Comparison of ENCODE assay signal across 8 cellular contexts in the genomic region with DNA sequence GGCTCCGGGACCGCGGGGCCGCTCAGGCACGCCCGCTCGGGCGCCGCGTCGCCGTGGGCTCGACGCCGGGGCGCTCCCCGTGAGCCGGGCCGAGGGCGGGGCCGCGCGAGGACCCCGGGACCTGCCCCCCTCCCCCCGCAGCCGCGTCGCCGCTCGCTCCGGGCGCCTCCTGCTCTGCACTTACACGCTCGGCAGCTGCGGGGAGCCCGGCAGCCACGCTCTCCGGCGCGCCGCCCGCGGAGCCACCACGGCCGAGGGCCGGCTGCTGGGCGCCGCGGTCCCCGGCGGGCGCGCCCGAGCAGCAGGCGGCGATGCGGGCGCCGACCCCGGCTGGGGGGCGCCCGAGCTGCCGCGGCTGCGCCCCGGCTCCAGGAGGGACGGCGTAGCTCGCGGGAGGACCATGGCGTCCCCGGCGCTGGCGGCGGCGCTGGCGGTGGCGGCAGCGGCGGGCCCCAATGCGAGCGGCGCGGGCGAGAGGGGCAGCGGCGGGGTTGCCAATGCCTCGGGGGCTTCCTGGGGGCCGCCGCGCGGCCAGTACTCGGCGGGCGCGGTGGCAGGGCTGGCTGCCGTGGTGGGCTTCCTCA. TPM values are rescaled to one million over a fixed set of nuclear protein-coding genes. Genes with fewer than 3 reads are reported as not detected.
DNase-seq lines count a peak whose midpoint lies in the region; ATAC-seq and TF ChIP-seq lines count a peak whose summit lies in the region.

A gene (plus strand): TSS at position 179 of the 584 bp plus-strand sequence. CDS start 222 bp downstream, at position 401.

- ATAC-seq in T-cell (replicated peaks in 1 of 4) = no peak
- peak in 5 of 8 donors; percentile 19 to 48 (median 32) for ATAC-seq in heart right ventricle
- ATAC-seq in GM19351 (IDR thresholded peaks at IDR 0.05; ENCODE audit: unreplicated experiment) = no peak

- H3K4me1 ChIP-seq in heart right ventricle (peaks cover 0 to 11% (median 5%) of the 10 kb centered on the region in 9 donors), Peyer's patch (peaks cover 0 to 6% (median 0%) of the 10 kb centered on the region in 4 donors)

- no peak for TF ChIP-seq POLR2A in Peyer's patch (IDR thresholded peaks at IDR 0.05)

- peak within 1 kb of the TSS; percentile 13 to 46 (median 28) for H3K4me3 Mint-ChIP-seq in T-cell

- H3K27ac Mint-ChIP-seq in T-cell = no peak within 1 kb of the TSS

- peak within 1 kb of the TSS; percentile 10 to 53 (median 44) for H3K4me3 ChIP-seq in heart right ventricle
- peak within 1 kb of the TSS; percentile 34 for H3K4me3 ChIP-seq in retinal pigment epithelial cell (ENCODE audit: low read length)
- H3K4me3 ChIP-seq in Peyer's patch = peak within 1 kb of the TSS in 2 of 4 donors; percentile 38 to 43

- no peaks in the 10 kb centered on the region for H3K9me3 ChIP-seq in heart right ventricle
- H3K9me3 ChIP-seq in Peyer's patch = no peaks in the 10 kb centered on the region

- POLR2A ChIA-PET in T-cell (lab: Charles Lee) = no interaction called here

- DNase-seq in EL = peak; percentile 13
- no peak for DNase-seq in T-cell
- peak; percentile 13 to 25 for DNase-seq in heart right ventricle
- no peak for DNase-seq in retinal pigment epithelial cell (ENCODE audit: low read depth)
- DNase-seq in G401 (ENCODE audit: low spot score) = no peak
- DNase-seq in Peyer's patch = no peak
- no peak for DNase-seq in GM13976 (ENCODE audit: low spot score)

- in situ Hi-C loops in G401 (cut with HindIII; ENCODE audit: low sequenced_read_pairs) = no loop called here
- in situ Hi-C loops in GM13976 (cut with MboI; ENCODE audit: low sequenced_read_pairs, unreplicated experiment) = no loop called here

- H3K27me3 ChIP-seq in heart right ventricle (peaks cover 0 to 69% (median 57%) of the 10 kb centered on the region in 7 donors), Peyer's patch (no peaks in the 10 kb centered on the region)

- TF ChIP-seq CTCF in heart right ventricle (IDR thresholded peaks at IDR 0.05) (peak in 1 of 9 donors; percentile 10), retinal pigment epithelial cell (conservative IDR thresholded peaks at IDR 0.05; ENCODE audit: low read depth, low read length) (no peak), Peyer's patch (IDR thresholded peaks at IDR 0.05) (no peak), GM13976 (IDR thresholded peaks at IDR 0.05; ENCODE audit: borderline replicate concordance, control extremely low read depth, extremely low read depth, insufficient read depth, missing control alignments) (no peak)

- WGBS in heart right ventricle, 2 donors = 1% methylated on average over 81 to 90 of the region's 97 CpGs

- no peaks in the 10 kb centered on the region for H3K9me3 Mint-ChIP-seq in T-cell

- CTCF ChIA-PET in T-cell (lab: Charles Lee) = no interaction called here

- H3K27ac ChIP-seq in heart right ventricle = peak within 1 kb of the TSS in 6 of 10 donors; percentile 28 to 68 (median 48)
- H3K27ac ChIP-seq in Peyer's patch = no peak within 1 kb of the TSS

- peaks cover 12 to 43% of the 10 kb centered on the region in 2 donors for H3K27me3 Mint-ChIP-seq in T-cell

- intact Hi-C loops in heart right ventricle (cut with DNase I) = loop anchor here in 3 of 10 donors (5.0 to 10.0 kb wide), 3 partner anchors 109 to 481 kb away; no protein-coding TSS in a partner anchor

- H3K36me3 Mint-ChIP-seq in T-cell = no peaks in the 10 kb centered on the region

- H3K36me3 ChIP-seq in heart right ventricle (no peaks in the 10 kb centered on the region), Peyer's patch (no peaks in the 10 kb centered on the region)

- peaks cover 0 to 8% (median 7%) of the 10 kb centered on the region in 3 donors for H3K4me1 Mint-ChIP-seq in T-cell

RNA-seq across cellular contexts. Expression of the gene that starts here (rescaled TPM):
- total RNA-seq in T-cell (under 1 TPM in 2 of 5 donors, not detected in 3; 0.16 to 0.18 TPM), heart right ventricle (1 to 10 TPM; 2.8 to 8.8 (median 5.1) TPM), Peyer's patch (1 to 10 TPM in 3 of 4 donors, under 1 TPM in 1; 0.76 to 5.0 (median 2.9) TPM)
- 1 to 10 TPM; 5.9 to 7.3 TPM for polyA plus RNA-seq in heart right ventricle
- total RNA-seq in G401 (2014; rRNA removed; shearing (Covaris generic)) = 7.9 and 11.7 TPM in 2 replicates

Comparison
In these comparisons a context has a peak if more than half of its experiments do, and no peak if none do; other contexts are left out.
1. DNase-seq: peak in EL (single experiment) and heart right ventricle (2 of 2); none in T-cell (0 of 34), retinal pigment epithelial cell (single experiment), G401 (single experiment), Peyer's patch (0 of 3) and GM13976 (single experiment).
2. ATAC-seq: peak in heart right ventricle (5 of 8); none in T-cell (0 of 4) and GM19351 (single experiment).
3. H3K27ac ChIP-seq: peak in heart right ventricle (6 of 10); none in Peyer's patch (0 of 4).